ENCODE assay signal across 1 cellular context in the genomic region with DNA sequence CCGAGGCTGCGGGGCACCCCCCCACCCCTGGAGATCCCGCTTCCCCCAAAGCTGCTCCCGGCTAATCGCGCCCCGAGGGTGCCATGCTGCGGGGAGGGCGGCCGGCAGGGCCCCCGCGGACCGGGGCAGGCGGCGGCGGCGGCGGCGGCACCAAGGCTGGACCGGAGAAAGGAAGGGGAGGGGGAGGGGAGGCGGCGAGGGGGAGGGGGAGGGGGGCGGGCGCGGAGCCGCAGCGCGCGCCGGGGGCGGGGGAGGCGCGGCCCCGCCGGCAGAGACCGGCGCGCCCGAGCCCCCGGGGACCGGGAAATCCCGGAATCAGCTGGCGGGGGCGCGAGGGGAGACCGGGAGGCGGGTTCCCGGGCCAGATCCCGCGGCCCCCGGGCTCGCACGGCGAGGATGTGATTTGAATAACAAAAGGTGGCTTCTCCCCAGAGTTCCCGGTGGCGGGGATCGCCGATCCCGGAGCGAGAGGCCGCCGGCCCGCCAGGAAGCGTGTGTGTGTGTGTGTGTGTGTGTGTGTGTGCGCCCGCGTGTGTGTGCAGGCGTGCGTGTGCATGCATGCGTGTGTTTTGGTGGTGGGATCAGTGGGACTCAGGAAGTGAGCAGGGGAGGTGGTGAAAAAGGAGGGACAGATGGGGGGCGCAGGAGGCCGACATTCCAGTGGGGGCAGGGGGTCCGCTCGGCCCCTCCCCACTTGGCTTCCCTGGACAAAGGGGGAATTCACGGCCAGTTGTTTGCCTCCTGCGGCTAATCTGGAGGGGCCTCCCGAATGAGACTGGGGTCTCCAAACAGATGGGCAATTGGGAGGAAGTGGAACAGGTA.
TF ChIP-seq lines count a peak whose summit lies in the region.

No MANE protein-coding gene starts in this region.

TF ChIP-seq in K562, 482 proteins besides CTCF, POLR2A, EP300 and RAD21 (continued from another document and continues in another):
- TF ChIP-seq, protein P1, sequence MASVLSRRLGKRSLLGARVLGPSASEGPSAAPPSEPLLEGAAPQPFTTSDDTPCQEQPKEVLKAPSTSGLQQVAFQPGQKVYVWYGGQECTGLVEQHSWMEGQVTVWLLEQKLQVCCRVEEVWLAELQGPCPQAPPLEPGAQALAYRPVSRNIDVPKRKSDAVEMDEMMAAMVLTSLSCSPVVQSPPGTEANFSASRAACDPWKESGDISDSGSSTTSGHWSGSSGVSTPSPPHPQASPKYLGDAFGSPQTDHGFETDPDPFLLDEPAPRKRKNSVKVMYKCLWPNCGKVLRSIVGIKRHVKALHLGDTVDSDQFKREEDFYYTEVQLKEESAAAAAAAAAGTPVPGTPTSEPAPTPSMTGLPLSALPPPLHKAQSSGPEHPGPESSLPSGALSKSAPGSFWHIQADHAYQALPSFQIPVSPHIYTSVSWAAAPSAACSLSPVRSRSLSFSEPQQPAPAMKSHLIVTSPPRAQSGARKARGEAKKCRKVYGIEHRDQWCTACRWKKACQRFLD (CRISPR knock-in tag; IDR thresholded peaks at IDR 0.05): no peak
- no peak for TF ChIP-seq MYBL2 (IDR thresholded peaks at IDR 0.05; ENCODE audit: low read depth)
- no peak for TF ChIP-seq MYBL2 (CRISPR knock-in tag; IDR thresholded peaks at IDR 0.05; ENCODE audit: borderline replicate concordance)
- no peak for TF ChIP-seq KAT2B (IDR thresholded peaks at IDR 0.05; ENCODE audit: low read depth, low read length)
- TF ChIP-seq YY1 (IDR thresholded peaks at IDR 0.05; ENCODE audit: borderline replicate concordance in 1 of 3, control insufficient read depth in 1 of 3, extremely low read depth in 1 of 3, insufficient read depth in 3 of 3, insufficient read length in 1 of 3, insufficient replicate concordance in 2 of 3, low read depth in 1 of 3, low read length in 2 of 3): peak in 1 of 3 experiments; percentile 11
- TF ChIP-seq, protein P2, sequence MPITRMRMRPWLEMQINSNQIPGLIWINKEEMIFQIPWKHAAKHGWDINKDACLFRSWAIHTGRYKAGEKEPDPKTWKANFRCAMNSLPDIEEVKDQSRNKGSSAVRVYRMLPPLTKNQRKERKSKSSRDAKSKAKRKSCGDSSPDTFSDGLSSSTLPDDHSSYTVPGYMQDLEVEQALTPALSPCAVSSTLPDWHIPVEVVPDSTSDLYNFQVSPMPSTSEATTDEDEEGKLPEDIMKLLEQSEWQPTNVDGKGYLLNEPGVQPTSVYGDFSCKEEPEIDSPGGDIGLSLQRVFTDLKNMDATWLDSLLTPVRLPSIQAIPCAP (CRISPR knock-in tag; IDR thresholded peaks at IDR 0.05; ENCODE audit: borderline replicate concordance): no peak
- TF ChIP-seq BRD4 (IDR thresholded peaks at IDR 0.05): no peak
- TF ChIP-seq ZNF232 (CRISPR knock-in tag; IDR thresholded peaks at IDR 0.05): 0 out of 2 replicates have a peak, but pooled peaks have one; percentile 57
- no peak for TF ChIP-seq ZNF23 (CRISPR knock-in tag; IDR thresholded peaks at IDR 0.05)
- no peak for TF ChIP-seq ZNF324 (CRISPR knock-in tag; IDR thresholded peaks at IDR 0.05)
- TF ChIP-seq, protein P3, sequence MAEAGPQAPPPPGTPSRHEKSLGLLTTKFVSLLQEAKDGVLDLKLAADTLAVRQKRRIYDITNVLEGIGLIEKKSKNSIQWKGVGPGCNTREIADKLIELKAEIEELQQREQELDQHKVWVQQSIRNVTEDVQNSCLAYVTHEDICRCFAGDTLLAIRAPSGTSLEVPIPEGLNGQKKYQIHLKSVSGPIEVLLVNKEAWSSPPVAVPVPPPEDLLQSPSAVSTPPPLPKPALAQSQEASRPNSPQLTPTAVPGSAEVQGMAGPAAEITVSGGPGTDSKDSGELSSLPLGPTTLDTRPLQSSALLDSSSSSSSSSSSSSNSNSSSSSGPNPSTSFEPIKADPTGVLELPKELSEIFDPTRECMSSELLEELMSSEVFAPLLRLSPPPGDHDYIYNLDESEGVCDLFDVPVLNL (CRISPR knock-in tag; IDR thresholded peaks at IDR 0.05; ENCODE audit: low read depth): no peak
- TF ChIP-seq, protein P4, sequence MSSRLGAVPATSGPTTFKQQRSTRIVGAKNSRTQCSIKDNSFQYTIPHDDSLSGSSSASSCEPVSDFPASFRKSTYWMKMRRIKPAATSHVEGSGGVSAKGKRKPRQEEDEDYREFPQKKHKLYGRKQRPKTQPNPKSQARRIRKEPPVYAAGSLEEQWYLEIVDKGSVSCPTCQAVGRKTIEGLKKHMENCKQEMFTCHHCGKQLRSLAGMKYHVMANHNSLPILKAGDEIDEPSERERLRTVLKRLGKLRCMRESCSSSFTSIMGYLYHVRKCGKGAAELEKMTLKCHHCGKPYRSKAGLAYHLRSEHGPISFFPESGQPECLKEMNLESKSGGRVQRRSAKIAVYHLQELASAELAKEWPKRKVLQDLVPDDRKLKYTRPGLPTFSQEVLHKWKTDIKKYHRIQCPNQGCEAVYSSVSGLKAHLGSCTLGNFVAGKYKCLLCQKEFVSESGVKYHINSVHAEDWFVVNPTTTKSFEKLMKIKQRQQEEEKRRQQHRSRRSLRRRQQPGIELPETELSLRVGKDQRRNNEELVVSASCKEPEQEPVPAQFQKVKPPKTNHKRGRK (tag; IDR thresholded peaks at IDR 0.05): no peak
- TF ChIP-seq NR2C1 (IDR thresholded peaks at IDR 0.05): no peak
- TF ChIP-seq NR2C1 (tag; IDR thresholded peaks at IDR 0.05): no peak
- no peak for TF ChIP-seq YBX1 (IDR thresholded peaks at IDR 0.05)
- TF ChIP-seq ZFP36 (IDR thresholded peaks at IDR 0.05; ENCODE audit: low read depth, low read length, partially characterized antibody): no peak
- no peak for TF ChIP-seq IFI16 (CRISPR knock-in tag; IDR thresholded peaks at IDR 0.05)
- TF ChIP-seq MECOM (CRISPR knock-in tag; IDR thresholded peaks at IDR 0.05): no peak
- no peak for TF ChIP-seq CBFA2T3 (IDR thresholded peaks at IDR 0.05)
- TF ChIP-seq, protein P5, sequence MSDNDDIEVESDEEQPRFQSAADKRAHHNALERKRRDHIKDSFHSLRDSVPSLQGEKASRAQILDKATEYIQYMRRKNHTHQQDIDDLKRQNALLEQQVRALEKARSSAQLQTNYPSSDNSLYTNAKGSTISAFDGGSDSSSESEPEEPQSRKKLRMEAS (CRISPR knock-in tag; IDR thresholded peaks at IDR 0.05): peak; percentile 25; the same call in 1 of the 2 replicates
- TF ChIP-seq STAT5A (IDR thresholded peaks at IDR 0.05; ENCODE audit: borderline replicate concordance, low read length): no peak
- no peak for TF ChIP-seq HNRNPH1 (optimal IDR thresholded peaks at IDR 0.05; ENCODE audit: low read depth, low read length)
- TF ChIP-seq PTBP1 (IDR thresholded peaks at IDR 0.05; ENCODE audit: low read depth, low read length): no peak
- TF ChIP-seq HDAC3 (IDR thresholded peaks at IDR 0.05; ENCODE audit: borderline replicate concordance, partially characterized antibody): no peak
- no peak for TF ChIP-seq FOS (IDR thresholded peaks at IDR 0.05; ENCODE audit: extremely low read depth, insufficient read length)
- TF ChIP-seq ELF4 (CRISPR knock-in tag; IDR thresholded peaks at IDR 0.05): peak; percentile 93
- no peak for TF ChIP-seq ZSCAN32 (CRISPR knock-in tag; IDR thresholded peaks at IDR 0.05)
- no peak for TF ChIP-seq KLF13 (tag; IDR thresholded peaks at IDR 0.05; ENCODE audit: borderline replicate concordance, low read depth)
- no peak for TF ChIP-seq GTF2A2 (tag; IDR thresholded peaks at IDR 0.05)
- TF ChIP-seq RNF2 (IDR thresholded peaks at IDR 0.05): no peak
- TF ChIP-seq POLR2G (IDR thresholded peaks at IDR 0.05; ENCODE audit: low read depth, low read length): peak; percentile 80
- no peak for TF ChIP-seq PHB2 (IDR thresholded peaks at IDR 0.05; ENCODE audit: low read depth)
- TF ChIP-seq ZNF644 (tag; IDR thresholded peaks at IDR 0.05; ENCODE audit: low read depth): no peak
- TF ChIP-seq, protein P6, sequence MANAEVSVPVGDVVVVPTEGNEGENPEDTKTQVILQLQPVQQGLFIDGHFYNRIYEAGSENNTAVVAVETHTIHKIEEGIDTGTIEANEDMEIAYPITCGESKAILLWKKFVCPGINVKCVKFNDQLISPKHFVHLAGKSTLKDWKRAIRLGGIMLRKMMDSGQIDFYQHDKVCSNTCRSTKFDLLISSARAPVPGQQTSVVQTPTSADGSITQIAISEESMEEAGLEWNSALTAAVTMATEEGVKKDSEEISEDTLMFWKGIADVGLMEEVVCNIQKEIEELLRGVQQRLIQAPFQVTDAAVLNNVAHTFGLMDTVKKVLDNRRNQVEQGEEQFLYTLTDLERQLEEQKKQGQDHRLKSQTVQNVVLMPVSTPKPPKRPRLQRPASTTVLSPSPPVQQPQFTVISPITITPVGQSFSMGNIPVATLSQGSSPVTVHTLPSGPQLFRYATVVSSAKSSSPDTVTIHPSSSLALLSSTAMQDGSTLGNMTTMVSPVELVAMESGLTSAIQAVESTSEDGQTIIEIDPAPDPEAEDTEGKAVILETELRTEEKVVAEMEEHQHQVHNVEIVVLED (CRISPR knock-in tag; IDR thresholded peaks at IDR 0.05): 0 out of 2 replicates have a peak, but pooled peaks have one; percentile 41
- TF ChIP-seq ZNF239 (CRISPR knock-in tag; IDR thresholded peaks at IDR 0.05): no peak
- TF ChIP-seq ZNF76 (CRISPR knock-in tag; IDR thresholded peaks at IDR 0.05; ENCODE audit: borderline replicate concordance): peak; percentile 31; the same call in 1 of the 2 replicates
- TF ChIP-seq, protein P7, sequence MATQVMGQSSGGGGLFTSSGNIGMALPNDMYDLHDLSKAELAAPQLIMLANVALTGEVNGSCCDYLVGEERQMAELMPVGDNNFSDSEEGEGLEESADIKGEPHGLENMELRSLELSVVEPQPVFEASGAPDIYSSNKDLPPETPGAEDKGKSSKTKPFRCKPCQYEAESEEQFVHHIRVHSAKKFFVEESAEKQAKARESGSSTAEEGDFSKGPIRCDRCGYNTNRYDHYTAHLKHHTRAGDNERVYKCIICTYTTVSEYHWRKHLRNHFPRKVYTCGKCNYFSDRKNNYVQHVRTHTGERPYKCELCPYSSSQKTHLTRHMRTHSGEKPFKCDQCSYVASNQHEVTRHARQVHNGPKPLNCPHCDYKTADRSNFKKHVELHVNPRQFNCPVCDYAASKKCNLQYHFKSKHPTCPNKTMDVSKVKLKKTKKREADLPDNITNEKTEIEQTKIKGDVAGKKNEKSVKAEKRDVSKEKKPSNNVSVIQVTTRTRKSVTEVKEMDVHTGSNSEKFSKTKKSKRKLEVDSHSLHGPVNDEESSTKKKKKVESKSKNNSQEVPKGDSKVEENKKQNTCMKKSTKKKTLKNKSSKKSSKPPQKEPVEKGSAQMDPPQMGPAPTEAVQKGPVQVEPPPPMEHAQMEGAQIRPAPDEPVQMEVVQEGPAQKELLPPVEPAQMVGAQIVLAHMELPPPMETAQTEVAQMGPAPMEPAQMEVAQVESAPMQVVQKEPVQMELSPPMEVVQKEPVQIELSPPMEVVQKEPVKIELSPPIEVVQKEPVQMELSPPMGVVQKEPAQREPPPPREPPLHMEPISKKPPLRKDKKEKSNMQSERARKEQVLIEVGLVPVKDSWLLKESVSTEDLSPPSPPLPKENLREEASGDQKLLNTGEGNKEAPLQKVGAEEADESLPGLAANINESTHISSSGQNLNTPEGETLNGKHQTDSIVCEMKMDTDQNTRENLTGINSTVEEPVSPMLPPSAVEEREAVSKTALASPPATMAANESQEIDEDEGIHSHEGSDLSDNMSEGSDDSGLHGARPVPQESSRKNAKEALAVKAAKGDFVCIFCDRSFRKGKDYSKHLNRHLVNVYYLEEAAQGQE (CRISPR knock-in tag; IDR thresholded peaks at IDR 0.05; ENCODE audit: low read depth): 0 out of 2 replicates have a peak, but pooled peaks have one; percentile 28
- TF ChIP-seq ZNF696 (CRISPR knock-in tag; conservative IDR thresholded peaks at IDR 0.05): no peak
- TF ChIP-seq HCFC1 (IDR thresholded peaks at IDR 0.05; ENCODE audit: low read depth, low read length): no peak
- 0 out of 2 replicates have a peak, but pooled peaks have one; percentile 23 for TF ChIP-seq ATF7 (IDR thresholded peaks at IDR 0.05)
- TF ChIP-seq ZNF699 (CRISPR knock-in tag; IDR thresholded peaks at IDR 0.05; ENCODE audit: insufficient replicate concordance): no peak
- TF ChIP-seq EP400 (IDR thresholded peaks at IDR 0.05): peak; percentile 77
- peak; percentile 45 for TF ChIP-seq CHD2 (IDR thresholded peaks at IDR 0.05; ENCODE audit: low read depth, low read length)
- TF ChIP-seq, protein P8, sequence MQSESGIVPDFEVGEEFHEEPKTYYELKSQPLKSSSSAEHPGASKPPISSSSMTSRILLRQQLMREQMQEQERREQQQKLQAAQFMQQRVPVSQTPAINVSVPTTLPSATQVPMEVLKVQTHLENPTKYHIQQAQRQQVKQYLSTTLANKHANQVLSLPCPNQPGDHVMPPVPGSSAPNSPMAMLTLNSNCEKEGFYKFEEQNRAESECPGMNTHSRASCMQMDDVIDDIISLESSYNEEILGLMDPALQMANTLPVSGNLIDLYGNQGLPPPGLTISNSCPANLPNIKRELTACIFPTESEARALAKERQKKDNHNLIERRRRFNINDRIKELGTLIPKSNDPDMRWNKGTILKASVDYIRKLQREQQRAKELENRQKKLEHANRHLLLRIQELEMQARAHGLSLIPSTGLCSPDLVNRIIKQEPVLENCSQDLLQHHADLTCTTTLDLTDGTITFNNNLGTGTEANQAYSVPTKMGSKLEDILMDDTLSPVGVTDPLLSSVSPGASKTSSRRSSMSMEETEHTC (IDR thresholded peaks at IDR 0.05): no peak
- TF ChIP-seq LEF1 (IDR thresholded peaks at IDR 0.05): no peak
- peak; percentile 62; the same call in 1 of the 2 replicates for TF ChIP-seq GABPB1 (CRISPR knock-in tag; IDR thresholded peaks at IDR 0.05)
- no peak for TF ChIP-seq TEAD4 (IDR thresholded peaks at IDR 0.05; ENCODE audit: low read length)
- TF ChIP-seq TEAD4 (CRISPR knock-in tag; IDR thresholded peaks at IDR 0.05; ENCODE audit: borderline replicate concordance): no peak
- TF ChIP-seq CBX1 (IDR thresholded peaks at IDR 0.05; ENCODE audit: low read depth): peak; percentile 31; the same call in 1 of the 2 replicates
- no peak for TF ChIP-seq MCM2 (IDR thresholded peaks at IDR 0.05; ENCODE audit: low read depth)
- TF ChIP-seq, protein P9, sequence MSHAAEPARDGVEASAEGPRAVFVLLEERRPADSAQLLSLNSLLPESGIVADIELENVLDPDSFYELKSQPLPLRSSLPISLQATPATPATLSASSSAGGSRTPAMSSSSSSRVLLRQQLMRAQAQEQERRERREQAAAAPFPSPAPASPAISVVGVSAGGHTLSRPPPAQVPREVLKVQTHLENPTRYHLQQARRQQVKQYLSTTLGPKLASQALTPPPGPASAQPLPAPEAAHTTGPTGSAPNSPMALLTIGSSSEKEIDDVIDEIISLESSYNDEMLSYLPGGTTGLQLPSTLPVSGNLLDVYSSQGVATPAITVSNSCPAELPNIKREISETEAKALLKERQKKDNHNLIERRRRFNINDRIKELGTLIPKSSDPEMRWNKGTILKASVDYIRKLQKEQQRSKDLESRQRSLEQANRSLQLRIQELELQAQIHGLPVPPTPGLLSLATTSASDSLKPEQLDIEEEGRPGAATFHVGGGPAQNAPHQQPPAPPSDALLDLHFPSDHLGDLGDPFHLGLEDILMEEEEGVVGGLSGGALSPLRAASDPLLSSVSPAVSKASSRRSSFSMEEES (CRISPR knock-in tag; IDR thresholded peaks at IDR 0.05): no peak
- TF ChIP-seq NCOA2 (IDR thresholded peaks at IDR 0.05; ENCODE audit: partially characterized antibody in 2 of 2): no peak
- no peak for TF ChIP-seq HNRNPLL (IDR thresholded peaks at IDR 0.05; ENCODE audit: low read depth, low read length, poor library complexity, severe bottlenecking)
